9 cellular contexts compared by ENCODE assay signal in the genomic region with DNA sequence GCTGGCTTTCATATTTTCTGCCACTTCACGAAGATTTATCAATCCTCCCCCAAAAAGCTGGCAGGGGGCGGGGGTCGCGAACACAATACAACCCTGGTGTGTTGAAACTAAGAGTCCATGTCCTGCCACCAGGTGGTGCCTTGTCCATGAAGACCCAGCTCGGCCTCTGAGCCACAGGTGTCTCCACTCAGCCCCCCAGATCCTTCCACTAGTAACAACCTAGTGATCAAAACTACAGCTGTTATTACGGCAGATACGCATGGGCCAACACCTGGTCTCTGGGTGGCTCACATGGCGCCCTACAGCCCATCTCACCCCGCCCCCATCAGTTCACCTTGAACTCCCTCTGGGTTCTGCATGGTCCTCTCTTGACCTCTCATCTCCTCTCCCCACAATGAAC. TPM values are rescaled to one million over a fixed set of nuclear protein-coding genes. Genes with fewer than 3 reads are reported as not detected.
DNase-seq lines count a peak whose midpoint lies in the region; ATAC-seq and TF ChIP-seq lines count a peak whose summit lies in the region.
"Had no signal": no experiment of that assay in that cellular context is flagged by ENCODE, and none has a peak within 500 bp of the region (broad histone marks: within the 10 kb centered on the region; RNA-seq: fewer than 3 reads in every experiment).

No MANE protein-coding gene starts in this region.

- H3K36me3 Mint-ChIP-seq in memory B cell = peaks cover 2% of the 10 kb centered on the region

- H3K4me3 ChIP-seq in H7 (ENCODE audit: insufficient read depth, low read depth, low read length) = no peak overlapping the region
- H3K4me3 ChIP-seq: lower lobe of right lung had no signal

- DNase-seq in H7 (peak; percentile 65), SK-MEL-5 (ENCODE audit: low read depth, low spot score) (peak; percentile 13), memory B cell (ENCODE audit: low spot score in 2 of 2) (no peak), NCI-H2107 treated with DMSO at 0.1 percent for 48 hours (lab: John Stamatoyannopoulos, UW; ENCODE audit: unreplicated experiment) (no peak), NCI-H2196 treated with DMSO at 0.1 percent for 48 hours (lab: John Stamatoyannopoulos, UW; ENCODE audit: unreplicated experiment) (no peak)
- no peak for DNase-seq in NK-92 treated with Interleukin-12 subunit alpha and Interleukin-12 subunit beta, amount 100 ng/mL, for 24 hours (lab: John Stamatoyannopoulos, UW)
- DNase-seq: activated gamma-delta T cell, lower lobe of right lung had no signal

- H3K36me3 ChIP-seq in H7 (replicated peaks; ENCODE audit: control insufficient read depth, insufficient read depth, low read length) = no peaks in the 10 kb centered on the region
- H3K36me3 ChIP-seq: lower lobe of right lung had no signal

- H3K27me3 Mint-ChIP-seq in memory B cell = no peaks in the 10 kb centered on the region

- peak overlapping the region; percentile 3 for H3K27ac Mint-ChIP-seq in memory B cell

- ATAC-seq in GM18505 (IDR thresholded peaks at IDR 0.05; ENCODE audit: unreplicated experiment) (peak; percentile 31), memory B cell (ENCODE audit: low read depth) (peak; percentile 49)

- no peaks in the 10 kb centered on the region for H3K27me3 ChIP-seq in H7 (ENCODE audit: control insufficient read depth, insufficient read depth, low read length)

- no peak for TF ChIP-seq POLR2A in GM18505 (IDR thresholded peaks at IDR 0.05; ENCODE audit: borderline replicate concordance, extremely low read depth, insufficient read depth, insufficient read length)

- no peak overlapping the region for H3K4me3 Mint-ChIP-seq in memory B cell

- peaks cover 51% of the 10 kb centered on the region for H3K4me1 Mint-ChIP-seq in memory B cell

- in situ Hi-C loops in SK-MEL-5 (cut with HindIII; ENCODE audit: low pct_unique_long_range_greater_than_20kb, low sequenced_read_pairs) = no loop called here

- no peaks in the 10 kb centered on the region for H3K9me3 Mint-ChIP-seq in memory B cell

RNA-seq across cellular contexts. Expression of a gene that starts 27.7 kb away (rescaled TPM):
- total RNA-seq in H7 (2014; rRNA removed; shearing (Covaris generic)) = 63.6 and 80.7 TPM in 2 replicates
- total RNA-seq in SK-MEL-5 (2014; rRNA removed; shearing (Covaris generic)) = 22.0 and 26.1 TPM in 2 replicates
- 26.8 and 34.7 TPM in 2 replicates for polyA plus RNA-seq in SK-MEL-5 (2015; cell fraction: cytosol; rRNA removed)
- polyA plus RNA-seq in SK-MEL-5 (2015; cell fraction: nucleus; rRNA removed) = 114 and 252 TPM in 2 replicates

RNA-seq across cellular contexts. Expression of a gene that starts 53.8 kb away (rescaled TPM):
- not detected in 2 replicates for total RNA-seq in H7 (2014; rRNA removed; shearing (Covaris generic))
- total RNA-seq in SK-MEL-5 (2014; rRNA removed; shearing (Covaris generic)) = not detected in 2 replicates
- not detected in 2 replicates for polyA plus RNA-seq in SK-MEL-5 (2015; cell fraction: cytosol; rRNA removed)
- not detected in 2 replicates for polyA plus RNA-seq in SK-MEL-5 (2015; cell fraction: nucleus; rRNA removed)
- total RNA-seq: lower lobe of right lung had no signal

Comparison
In these comparisons a context has a peak if more than half of its experiments do, and no peak if none do; other contexts are left out.
1. DNase-seq: peak in H7 (single experiment) and SK-MEL-5 (single experiment); none in memory B cell (0 of 2), NCI-H2107 treated with DMSO at 0.1 percent for 48 hours (single experiment), NCI-H2196 treated with DMSO at 0.1 percent for 48 hours (single experiment) and NK-92 treated with Interleukin-12 subunit alpha and Interleukin-12 subunit beta, amount 100 ng/mL, for 24 hours (single experiment).